Comparison of ENCODE assay signal across 25 cellular contexts in the genomic region with DNA sequence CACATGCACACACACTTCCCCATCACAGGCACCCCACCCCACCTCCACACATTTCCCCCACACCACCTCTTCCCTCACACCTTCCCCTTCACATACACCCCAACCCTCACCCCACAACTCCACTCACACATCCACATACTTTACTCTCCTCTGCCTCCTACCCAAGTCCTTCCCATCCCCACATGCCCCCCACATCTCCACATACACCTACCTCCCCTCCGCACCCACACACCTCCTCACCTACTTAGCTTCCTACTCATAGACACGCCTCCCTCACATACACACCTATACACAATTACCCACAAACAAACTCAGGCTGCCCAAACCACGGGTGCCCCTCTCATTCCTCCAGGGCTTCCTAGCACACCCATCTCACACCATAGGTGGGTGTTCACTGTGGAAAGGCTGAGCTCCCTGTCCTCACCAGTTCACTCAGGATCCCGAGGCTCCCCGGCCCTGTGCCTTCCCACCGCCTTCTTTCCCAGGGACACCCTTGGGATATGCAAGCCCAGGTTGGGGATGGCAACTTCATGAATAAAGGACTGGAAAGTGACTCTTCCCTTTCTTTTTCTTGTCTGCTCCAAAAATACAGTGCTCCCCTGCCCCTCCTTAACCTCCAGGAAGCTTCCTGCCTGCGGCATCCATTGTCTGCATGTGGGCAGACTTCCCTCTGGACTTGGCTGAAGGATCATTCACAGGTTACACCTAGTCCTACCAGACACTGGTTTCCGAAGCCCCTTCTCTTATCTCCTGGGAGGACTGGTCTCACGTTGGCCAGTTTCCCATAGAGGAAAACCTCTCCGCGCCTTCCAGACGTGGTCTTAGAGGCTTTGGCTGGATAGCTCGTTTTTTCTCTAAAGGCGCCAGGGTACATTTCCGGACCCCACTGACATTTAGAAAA.
"Had no signal": no experiment of that assay in that cellular context is flagged by ENCODE, and none has a peak within 500 bp of the region (broad histone marks: within the 10 kb centered on the region; RNA-seq: fewer than 3 reads in every experiment).

No MANE protein-coding gene starts in this region.

- H3K4me1 Mint-ChIP-seq: activated CD4-positive, alpha-beta T cell treated with anti-CD3 and anti-CD28 coated beads, Interleukin-2, amount 10 ng/mL, durations not matched to agents 7 days and 5 days; activated CD8-positive, alpha-beta memory T cell treated with anti-CD3 and anti-CD28 coated beads, Interleukin-2, amount 10 ng/mL, durations not matched to agents 7 days and 5 days; brain; T-cell had no signal

- H3K4me2 ChIP-seq: smooth muscle cell had no signal

- H3K9me3 ChIP-seq: esophagus squamous epithelium, gastrocnemius medialis, pancreas, testis had no signal

- H3K4me3 Mint-ChIP-seq: activated CD4-positive, alpha-beta T cell treated with anti-CD3 and anti-CD28 coated beads, Interleukin-2, amount 10 ng/mL, durations not matched to agents 7 days and 5 days; activated CD8-positive, alpha-beta memory T cell treated with anti-CD3 and anti-CD28 coated beads, Interleukin-2, amount 10 ng/mL, durations not matched to agents 7 days and 5 days; activated CD8-positive, alpha-beta T cell treated with anti-CD3 and anti-CD28 coated beads for 36 hours; brain; nephron; T-cell; T-helper 2 cell treated with Interferon-gamma antibody and Interleukin-4, amounts not matched to agents 5 μg/mL and 100 μg/mL, for 36 hours; type B pancreatic cell had no signal

- H3K4me3 ChIP-seq: esophagus squamous epithelium, gastrocnemius medialis, pancreas, smooth muscle cell, testis had no signal

- H3K27ac Mint-ChIP-seq: activated CD4-positive, alpha-beta T cell treated with anti-CD3 and anti-CD28 coated beads, Interleukin-2, amount 10 ng/mL, durations not matched to agents 7 days and 5 days; activated CD8-positive, alpha-beta memory T cell treated with anti-CD3 and anti-CD28 coated beads, Interleukin-2, amount 10 ng/mL, durations not matched to agents 7 days and 5 days; activated CD8-positive, alpha-beta T cell treated with anti-CD3 and anti-CD28 coated beads for 36 hours; brain; nephron; T-cell; T-helper 2 cell treated with Interferon-gamma antibody and Interleukin-4, amounts not matched to agents 5 μg/mL and 100 μg/mL, for 36 hours; type B pancreatic cell had no signal

- DNase-seq: activated CD4-positive, alpha-beta T cell treated with anti-CD3 and anti-CD28 coated beads, Interleukin-2, amount 10 ng/mL, durations not matched to agents 7 days and 5 days; activated CD4-positive, CD25-positive, alpha-beta regulatory T cell treated with anti-CD3 and anti-CD28 coated beads, Interleukin-2, amount 50 U/mL, for 72 hours; activated CD8-positive, alpha-beta memory T cell treated with anti-CD3 and anti-CD28 coated beads, Interleukin-2, amount 10 ng/mL, durations not matched to agents 7 days and 5 days; activated CD8-positive, alpha-beta T cell treated with anti-CD3 and anti-CD28 coated beads for 36 hours; activated effector memory CD4-positive, alpha-beta T cell treated with anti-CD3 and anti-CD28 coated beads, Interleukin-2, amount 50 U/mL, for 16 hours; activated naive CD4-positive, alpha-beta T cell treated with anti-CD3 and anti-CD28 coated beads, Interleukin-2, amount 50 U/mL, for 16 hours; activated T-cell treated with anti-CD3 and anti-CD28 coated beads for 4 hours; central memory CD4-positive, alpha-beta T cell; effector memory CD4-positive, alpha-beta T cell; esophagus squamous epithelium; gastrocnemius medialis; left colon; mammary epithelial cell; stimulated activated CD4-positive, alpha-beta T cell treated with anti-CD3 and anti-CD28 coated beads, Interleukin-4, amount 100 ng/mL, for 1 hour; stimulated activated naive CD4-positive, alpha-beta T cell; T-cell; testis had no signal

- H3K4me1 ChIP-seq: pancreas, testis had no signal

- H3K36me3 ChIP-seq: gastrocnemius medialis, pancreas had no signal

- H3K27me3 ChIP-seq: esophagus squamous epithelium, gastrocnemius medialis, pancreas, testis had no signal

- H3K36me3 Mint-ChIP-seq: activated CD8-positive, alpha-beta memory T cell treated with anti-CD3 and anti-CD28 coated beads, Interleukin-2, amount 10 ng/mL, durations not matched to agents 7 days and 5 days; brain; T-cell had no signal

- ATAC-seq: activated CD8-positive, alpha-beta memory T cell treated with anti-CD3 and anti-CD28 coated beads, Interleukin-2, amount 10 ng/mL, durations not matched to agents 7 days and 5 days; activated CD8-positive, alpha-beta T cell treated with anti-CD3 and anti-CD28 coated beads for 36 hours; gastrocnemius medialis; left colon; pancreas; sciatic nerve; T-cell had no signal

- H3K27me3 Mint-ChIP-seq: activated CD8-positive, alpha-beta T cell treated with anti-CD3 and anti-CD28 coated beads for 36 hours; type B pancreatic cell had no signal

- H3K27ac ChIP-seq: esophagus squamous epithelium, gastrocnemius medialis, pancreas, testis, VCaP had no signal

- H3K9me3 Mint-ChIP-seq: T-helper 2 cell treated with Interferon-gamma antibody and Interleukin-4, amounts not matched to agents 5 μg/mL and 100 μg/mL, for 36 hours had no signal
